In the genomic region with DNA sequence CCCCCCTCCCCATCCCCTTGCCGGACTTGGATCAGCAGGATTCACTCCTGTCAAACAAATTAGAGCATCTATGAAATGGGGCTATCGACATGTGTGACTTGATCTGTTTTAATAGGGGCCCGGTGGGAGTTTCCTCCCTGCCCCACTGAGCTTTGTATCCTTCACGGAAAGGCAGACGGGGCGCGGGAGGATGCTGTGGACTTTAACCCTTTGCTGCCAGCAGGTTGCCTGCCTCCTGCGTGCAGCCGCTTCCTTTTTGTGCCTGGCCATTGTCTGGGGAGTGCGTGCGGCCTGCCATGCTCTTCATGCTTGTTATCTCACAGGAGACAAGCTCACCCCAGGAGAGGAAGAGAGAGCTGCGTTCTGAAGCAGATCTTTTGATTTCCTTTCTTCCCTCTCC, we compare ENCODE assay signal across 21 cellular contexts.
A peak's percentile ranks its signal among the peaks of the same experiment; 100 is the strongest.
DNase-seq lines count a peak whose midpoint lies in the region; ATAC-seq, FAIRE-seq and TF ChIP-seq lines count a peak whose summit lies in the region.
"Had no signal": no experiment of that assay in that cellular context is flagged by ENCODE, and none has a peak within 500 bp of the region (broad histone marks: within the 10 kb centered on the region; RNA-seq: fewer than 3 reads in every experiment).

No MANE protein-coding gene starts in this region.

- intact Hi-C loops in mucosa of descending colon (cut with DNase I, micrococcal nuclease): no loop called here
- intact Hi-C loops in gastrocnemius medialis (cut with DNase I; ENCODE audit: low total_unique reads): no loop called here

- DNase-seq in COLO668 (lab: John Stamatoyannopoulos, UW; ENCODE audit: unreplicated experiment) (peak; percentile 31), NCI-H1092 treated with DMSO at 0.1 percent for 48 hours (lab: John Stamatoyannopoulos, UW) (peak; percentile 72), WERI-Rb-1 (peak; percentile 24), mucosa of descending colon (no peak), gastrocnemius medialis (no peak), GM12892 (ENCODE audit: insufficient read length) (no peak)
- DNase-seq: activated CD4-positive, CD25-positive, alpha-beta regulatory T cell treated with anti-CD3 and anti-CD28 coated beads, Interleukin-2, amount 50 U/mL, for 72 hours; activated naive CD8-positive, alpha-beta T cell treated with anti-CD3 and anti-CD28 coated beads, Interleukin-2, amount 50 U/mL, for 24 hours; Karpas-422; left ventricle myocardium superior; NCI-H1105 treated with DMSO at 0.1 percent for 48 hours; NCI-H510A treated with DMSO at 0.1 percent for 48 hours; sigmoid colon; SJCRH30; stimulated activated CD4-positive, alpha-beta T cell treated with anti-CD3 and anti-CD28 coated beads, Interleukin-1b, Interleukin-23, amount 100 ng/mL, for 48 hours; trophoblast cell had no signal

- H3K4me1 ChIP-seq in mucosa of descending colon (ENCODE audit: low read depth): no peaks in the 10 kb centered on the region
- H3K4me1 ChIP-seq in gastrocnemius medialis: peaks cover 10 to 12% of the 10 kb centered on the region in 2 donors
- H3K4me1 ChIP-seq: SJCRH30 had no signal

- no peak for FAIRE-seq in GM12892 (lab: Jason Lieb, UNC)

- H3K36me3 ChIP-seq in WERI-Rb-1 (no peaks in the 10 kb centered on the region), mucosa of descending colon (ENCODE audit: low read depth) (no peaks in the 10 kb centered on the region), gastrocnemius medialis (no peaks in the 10 kb centered on the region)
- H3K36me3 ChIP-seq: gastroesophageal sphincter, sigmoid colon, SJCRH30 had no signal

- ATAC-seq in mucosa of descending colon (peak; percentile 70), gastrocnemius medialis (no peak), HG02642 (IDR thresholded peaks at IDR 0.05; ENCODE audit: poor library complexity, unreplicated experiment) (no peak), HG03460 (IDR thresholded peaks at IDR 0.05; ENCODE audit: unreplicated experiment) (no peak)
- ATAC-seq: activated naive CD8-positive, alpha-beta T cell treated with anti-CD3 and anti-CD28 coated beads, Interleukin-2, amount 50 U/mL, for 24 hours; activated T-helper 17 cell treated with anti-CD3 and anti-CD28 coated beads, Interleukin-2, amount 50 U/mL, for 72 hours; gastroesophageal sphincter; HCT116; left ventricle myocardium superior had no signal

- H3K27me3 ChIP-seq in WERI-Rb-1 (ENCODE audit: insufficient read depth, low read depth, severe bottlenecking): no peaks in the 10 kb centered on the region
- no peaks in the 10 kb centered on the region for H3K27me3 ChIP-seq in gastrocnemius medialis
- H3K27me3 ChIP-seq: gastroesophageal sphincter, sigmoid colon, SJCRH30 had no signal

- no peak for TF ChIP-seq CTCF in WERI-Rb-1 (IDR thresholded peaks at IDR 0.05; ENCODE audit: low read depth, low read length)
- TF ChIP-seq CTCF in mucosa of descending colon (IDR thresholded peaks at IDR 0.05): no peak
- no peak for TF ChIP-seq CTCF in gastrocnemius medialis (IDR thresholded peaks at IDR 0.05 in 4 of 5, conservative IDR thresholded peaks at IDR 0.05 in 1 of 5)

- peak overlapping the region; percentile 12 for H3K4me3 ChIP-seq in WERI-Rb-1 (ENCODE audit: low read depth, low read length)
- H3K4me3 ChIP-seq in mucosa of descending colon: no peak overlapping the region
- no peak overlapping the region for H3K4me3 ChIP-seq in gastrocnemius medialis
- H3K4me3 ChIP-seq: gastroesophageal sphincter, sigmoid colon, SJCRH30 had no signal

- H3K9me3 ChIP-seq in WERI-Rb-1 (ENCODE audit: severe bottlenecking) (no peaks in the 10 kb centered on the region), mucosa of descending colon (no peaks in the 10 kb centered on the region), gastrocnemius medialis (no peaks in the 10 kb centered on the region)
- H3K9me3 ChIP-seq: gastroesophageal sphincter, sigmoid colon, SJCRH30 had no signal

- H3K27ac ChIP-seq in WERI-Rb-1 (peak overlapping the region; percentile 38), gastrocnemius medialis (no peak overlapping the region)
- H3K27ac ChIP-seq: gastroesophageal sphincter, sigmoid colon, SJCRH30 had no signal

- in situ Hi-C loops in gastrocnemius medialis (cut with MboI; ENCODE audit: low sequenced_read_pairs in 4 of 4): no loop called here

- TF ChIP-seq POLR2A in gastrocnemius medialis (IDR thresholded peaks at IDR 0.05) (no peak), GM12892 (IDR thresholded peaks at IDR 0.05; ENCODE audit: low read depth, low read length) (no peak)

Comparison
In these comparisons a context has a peak if more than half of its experiments do, and no peak if none do; other contexts are left out.
1. DNase-seq: peak in COLO668 (single experiment), NCI-H1092 treated with DMSO at 0.1 percent for 48 hours (single experiment) and WERI-Rb-1 (single experiment); none in mucosa of descending colon (0 of 3), gastrocnemius medialis (0 of 2) and GM12892 (single experiment).